26 cellular contexts compared by ENCODE assay signal in genomic region chr16:78421244-78421661, GRCh38.
"Had no signal": no experiment of that assay in that cellular context is flagged by ENCODE, and none has a peak within 500 bp of the region (broad histone marks: within the 10 kb centered on the region; RNA-seq: fewer than 3 reads in every experiment).

No MANE protein-coding gene starts in this region.

- H3K27ac Mint-ChIP-seq: activated naive CD8-positive, alpha-beta T cell treated with anti-CD3 and anti-CD28 coated beads for 36 hours; activated T-helper 17 cell treated with anti-CD3 and anti-CD28 coated beads, Interleukin-2, amount 50 U/mL, for 72 hours; immature natural killer cell; mesothelial cell of epicardium; naive thymus-derived CD8-positive, alpha-beta T cell; progenitor cell of endocrine pancreas had no signal

- DNase-seq: activated CD4-positive, alpha-beta T cell treated with anti-CD3 and anti-CD28 coated beads for 1 hour; activated naive CD8-positive, alpha-beta T cell treated with anti-CD3 and anti-CD28 coated beads for 36 hours; activated T-cell treated with anti-CD3 and anti-CD28 coated beads, Interleukin-2, amount 50 U/mL, for 1 hour; amniotic stem cell; colonic mucosa; dorsolateral prefrontal cortex; effector memory CD8-positive, alpha-beta T cell; hippocampal formation; immature natural killer cell; kidney glomerular epithelial cell; left lung; naive thymus-derived CD8-positive, alpha-beta T cell; retina; spleen; stimulated activated CD4-positive, alpha-beta T cell treated with anti-CD3 and anti-CD28 coated beads, Interleukin-4, amount 100 ng/mL, for 1 hour; stimulated activated naive CD4-positive, alpha-beta T cell; upper lobe of left lung had no signal

- ATAC-seq: activated T-helper 17 cell treated with anti-CD3 and anti-CD28 coated beads, Interleukin-2, amount 50 U/mL, for 72 hours; effector memory CD8-positive, alpha-beta T cell; left lung; naive thymus-derived CD8-positive, alpha-beta T cell had no signal

- H3K27me3 ChIP-seq: breast epithelium, colonic mucosa, dorsolateral prefrontal cortex, esophagus muscularis mucosa, left lung, spleen, upper lobe of left lung had no signal

- H3K9me3 ChIP-seq: breast epithelium, colonic mucosa, esophagus muscularis mucosa, left lung, spleen, thoracic aorta, upper lobe of left lung had no signal

- H3K36me3 ChIP-seq: breast epithelium, colonic mucosa, esophagus muscularis mucosa, left lung, thoracic aorta, upper lobe of left lung had no signal

- H3K4me1 ChIP-seq: breast epithelium, colonic mucosa, esophagus muscularis mucosa, left lung, spleen, upper lobe of left lung had no signal

- H3K9me3 Mint-ChIP-seq: activated naive CD8-positive, alpha-beta T cell treated with anti-CD3 and anti-CD28 coated beads for 36 hours; activated T-helper 17 cell treated with anti-CD3 and anti-CD28 coated beads, Interleukin-2, amount 50 U/mL, for 72 hours; central memory CD8-positive, alpha-beta T cell; effector memory CD8-positive, alpha-beta T cell; immature natural killer cell; mesothelial cell of epicardium had no signal

- H3K27ac ChIP-seq: breast epithelium, colonic mucosa, dorsolateral prefrontal cortex, esophagus muscularis mucosa, left lung, spleen, thoracic aorta, upper lobe of left lung, VCaP had no signal

- H3K4me3 ChIP-seq: breast epithelium, colonic mucosa, dorsolateral prefrontal cortex, esophagus muscularis mucosa, left lung, lung, spleen, thoracic aorta, upper lobe of left lung had no signal

- H3K36me3 Mint-ChIP-seq: mesothelial cell of epicardium had no signal
